Comparison of ENCODE assay signal across 9 cellular contexts in the genomic region with DNA sequence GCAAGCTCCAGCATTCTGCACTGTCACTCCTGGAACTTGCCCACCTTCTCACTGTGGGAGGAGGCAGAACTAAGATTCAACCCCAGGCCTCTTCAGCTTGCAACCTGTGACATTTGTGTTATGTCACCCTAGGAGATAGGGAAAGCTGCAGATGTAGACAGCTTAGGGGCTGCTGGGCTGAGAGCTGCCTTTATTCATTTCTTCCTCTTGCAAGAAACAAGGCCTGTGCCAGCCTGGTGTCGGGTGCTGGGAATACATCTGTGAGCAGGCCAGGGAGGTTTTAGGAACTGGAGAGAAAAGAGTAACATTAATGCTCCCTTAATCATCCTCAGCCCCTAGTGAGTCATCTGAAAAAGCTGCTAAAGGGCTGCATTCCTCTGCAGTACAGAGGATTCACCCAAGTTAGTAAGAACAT.
DNase-seq lines count a peak whose midpoint lies in the region; ATAC-seq and TF ChIP-seq lines count a peak whose summit lies in the region.
"Had no signal": no experiment of that assay in that cellular context is flagged by ENCODE, and none has a peak within 500 bp of the region (broad histone marks: within the 10 kb centered on the region; RNA-seq: fewer than 3 reads in every experiment).

No MANE protein-coding gene starts in this region.

- H3K27me3 ChIP-seq in kidney epithelial cell (ENCODE audit: control insufficient read depth, insufficient read depth, low read length) (no peaks in the 10 kb centered on the region), thoracic aorta (replicated peaks; ENCODE audit: insufficient read depth) (no peaks in the 10 kb centered on the region)

- peaks cover 24 to 40% of the 10 kb centered on the region in 2 donors for H3K4me1 ChIP-seq in thoracic aorta (ENCODE audit: control insufficient read depth in 1 of 2, low read depth in 2 of 2)

- TF ChIP-seq CTCF in cardiac fibroblast (IDR thresholded peaks at IDR 0.05; ENCODE audit: low read depth, low read length) = peak; percentile 50
- peak; percentile 7 for TF ChIP-seq CTCF in kidney epithelial cell (IDR thresholded peaks at IDR 0.05; ENCODE audit: insufficient read depth, low read length, poor library complexity, severe bottlenecking)
- TF ChIP-seq CTCF in thoracic aorta (IDR thresholded peaks at IDR 0.05) = no peak

- H3K4me3 ChIP-seq in cardiac fibroblast (replicated peaks in 1 of 2; ENCODE audit: low read depth in 2 of 2, low read length in 2 of 2) (no peak overlapping the region), kidney epithelial cell (ENCODE audit: low read depth, low read length) (no peak overlapping the region), thoracic aorta (no peak overlapping the region)

- ATAC-seq in thoracic aorta (ENCODE audit: insufficient number of reproducible peaks, low FRiP score, low read depth) = peak; percentile 75
- ATAC-seq in activated CD4-positive, alpha-beta T cell treated with anti-CD3 and anti-CD28 coated beads for 36 hours = no peak
- no peak for ATAC-seq in HG02763 (IDR thresholded peaks at IDR 0.05; ENCODE audit: unreplicated experiment)
- ATAC-seq in HG02970 (IDR thresholded peaks at IDR 0.05; ENCODE audit: low FRiP score, unreplicated experiment) = no peak
- ATAC-seq: activated CD8-positive, alpha-beta T cell treated with anti-CD3 and anti-CD28 coated beads for 36 hours had no signal

- DNase-seq in HT1080 (ENCODE audit: low read depth) (peak; percentile 94), cardiac fibroblast (ENCODE audit: low read depth in 2 of 2) (peak; percentile 90 to 94), kidney epithelial cell (ENCODE audit: low read depth) (peak; percentile 83), thoracic aorta (ENCODE audit: low spot score) (peak; percentile 74), NCI-H2227 treated with DMSO at 0.1 percent for 48 hours (lab: John Stamatoyannopoulos, UW) (no peak)
- no peak for DNase-seq in activated CD4-positive, alpha-beta T cell treated with anti-CD3 and anti-CD28 coated beads for 36 hours
- DNase-seq: activated CD8-positive, alpha-beta T cell treated with anti-CD3 and anti-CD28 coated beads for 36 hours had no signal

- H3K36me3 ChIP-seq in kidney epithelial cell (ENCODE audit: control insufficient read depth, insufficient read depth, low read length) (no peaks in the 10 kb centered on the region), thoracic aorta (no peaks in the 10 kb centered on the region)

- H3K36me3 Mint-ChIP-seq in activated CD4-positive, alpha-beta T cell treated with anti-CD3 and anti-CD28 coated beads for 36 hours (ENCODE audit: low read depth) = no peaks in the 10 kb centered on the region

- intact Hi-C loops in activated CD4-positive, alpha-beta T cell treated with anti-CD3 and anti-CD28 coated beads for 36 hours (cut with DNase I, micrococcal nuclease) = no loop called here

- H3K9me3 Mint-ChIP-seq in activated CD4-positive, alpha-beta T cell treated with anti-CD3 and anti-CD28 coated beads for 36 hours (ENCODE audit: low read depth) = no peaks in the 10 kb centered on the region
- H3K9me3 Mint-ChIP-seq: activated CD8-positive, alpha-beta T cell treated with anti-CD3 and anti-CD28 coated beads for 36 hours had no signal

- POLR2A ChIA-PET in activated CD4-positive, alpha-beta T cell treated with anti-CD3 and anti-CD28 coated beads for 36 hours (lab: Charles Lee) = no interaction called here

- CTCF ChIA-PET in activated CD4-positive, alpha-beta T cell treated with anti-CD3 and anti-CD28 coated beads for 36 hours (lab: Charles Lee) = no interaction called here

- peak overlapping the region; percentile 48 to 58 for H3K27ac ChIP-seq in thoracic aorta

- H3K4me3 Mint-ChIP-seq in activated CD4-positive, alpha-beta T cell treated with anti-CD3 and anti-CD28 coated beads for 36 hours = no peak overlapping the region
- H3K4me3 Mint-ChIP-seq: activated CD8-positive, alpha-beta T cell treated with anti-CD3 and anti-CD28 coated beads for 36 hours had no signal

- no peaks in the 10 kb centered on the region for H3K4me1 Mint-ChIP-seq in activated CD4-positive, alpha-beta T cell treated with anti-CD3 and anti-CD28 coated beads for 36 hours

- H3K9me3 ChIP-seq in thoracic aorta = no peaks in the 10 kb centered on the region

- peaks cover 2% of the 10 kb centered on the region for H3K27me3 Mint-ChIP-seq in activated CD4-positive, alpha-beta T cell treated with anti-CD3 and anti-CD28 coated beads for 36 hours
- H3K27me3 Mint-ChIP-seq: activated CD8-positive, alpha-beta T cell treated with anti-CD3 and anti-CD28 coated beads for 36 hours had no signal

- H3K27ac Mint-ChIP-seq in activated CD4-positive, alpha-beta T cell treated with anti-CD3 and anti-CD28 coated beads for 36 hours = no peak overlapping the region
- H3K27ac Mint-ChIP-seq: activated CD8-positive, alpha-beta T cell treated with anti-CD3 and anti-CD28 coated beads for 36 hours had no signal

Comparison
In these comparisons a context has a peak if more than half of its experiments do, and no peak if none do; other contexts are left out.
1. DNase-seq: peak in HT1080 (single experiment), cardiac fibroblast (2 of 2), kidney epithelial cell (single experiment) and thoracic aorta (single experiment); none in activated CD4-positive, alpha-beta T cell treated with anti-CD3 and anti-CD28 coated beads for 36 hours (single experiment) and NCI-H2227 treated with DMSO at 0.1 percent for 48 hours (single experiment).